24 cellular contexts compared by ENCODE assay signal in genomic region chr20:32139947-32140346, GRCh38. TPM values are rescaled to one million over a fixed set of nuclear protein-coding genes. Genes with fewer than 3 reads are reported as not detected.
DNase-seq lines count a peak whose midpoint lies in the region; ATAC-seq and TF ChIP-seq lines count a peak whose summit lies in the region.
"Had no signal": no experiment of that assay in that cellular context is flagged by ENCODE, and none has a peak within 500 bp of the region (broad histone marks: within the 10 kb centered on the region; RNA-seq: fewer than 3 reads in every experiment).

No MANE protein-coding gene starts in this region.

- no peaks in the 10 kb centered on the region for H3K9me3 ChIP-seq in esophagus squamous epithelium
- H3K9me3 ChIP-seq: left ventricle myocardium inferior, SJCRH30 had no signal

- TF ChIP-seq CTCF in endothelial cell (IDR thresholded peaks at IDR 0.05; ENCODE audit: unreplicated experiment) (no peak), esophagus squamous epithelium (IDR thresholded peaks at IDR 0.05) (no peak)

- no peaks in the 10 kb centered on the region for H3K27me3 ChIP-seq in esophagus squamous epithelium
- H3K27me3 ChIP-seq: hepatocyte, SJCRH30 had no signal

- TF ChIP-seq POLR2A in esophagus squamous epithelium (IDR thresholded peaks at IDR 0.05) = no peak

- no peak overlapping the region for H3K27ac ChIP-seq in caudate nucleus (ENCODE audit: low read depth, low read length)
- no peak overlapping the region for H3K27ac ChIP-seq in esophagus squamous epithelium
- H3K27ac ChIP-seq: GM23248, hepatocyte, left ventricle myocardium inferior, SJCRH30 had no signal

- no peaks in the 10 kb centered on the region for H3K9me3 Mint-ChIP-seq in endothelial cell (ENCODE audit: unreplicated experiment)
- H3K9me3 Mint-ChIP-seq: CD8-positive, alpha-beta T cell; mesothelial cell of epicardium; naive thymus-derived CD8-positive, alpha-beta T cell had no signal

- WGBS in esophagus squamous epithelium, 2 donors = 67 to 80% methylated on average over 3 of the region's 3 CpGs

- H3K4me3 ChIP-seq in esophagus squamous epithelium = no peak overlapping the region
- H3K4me3 ChIP-seq: GM23248, hepatocyte, left ventricle myocardium inferior, SJCRH30 had no signal

- intact Hi-C loops in left ventricle myocardium superior (cut with micrococcal nuclease) = no loop called here
- intact Hi-C loops in esophagus squamous epithelium (cut with DNase I) = no loop called here

- no peaks in the 10 kb centered on the region for H3K4me1 ChIP-seq in esophagus squamous epithelium
- H3K4me1 ChIP-seq: left ventricle myocardium inferior, SJCRH30 had no signal

- in situ Hi-C loops in Caki2 (cut with HindIII; ENCODE audit: low pct_unique_long_range_greater_than_20kb, low sequenced_read_pairs) = no loop called here

- DNase-seq in NCI-H2107 treated with DMSO at 0.1 percent for 48 hours (lab: John Stamatoyannopoulos, UW; ENCODE audit: unreplicated experiment) (peak; percentile 5), NCI-H2107 (lab: John Stamatoyannopoulos, UW) (no peak), Caki2 (ENCODE audit: low read depth) (peak; percentile 72), NCI-H345 (lab: John Stamatoyannopoulos, UW) (peak; percentile 88), endothelial cell (ENCODE audit: low spot score) (no peak), caudate nucleus (lab: John Stamatoyannopoulos, UW) (no peak), left ventricle myocardium superior (no peak), esophagus squamous epithelium (lab: John Stamatoyannopoulos, UW) (no peak)
- DNase-seq: activated CD4-positive, CD25-positive, alpha-beta regulatory T cell treated with anti-CD3 and anti-CD28 coated beads, Interleukin-2, amount 50 U/mL, for 72 hours; activated CD8-positive, alpha-beta T cell treated with anti-CD3 and anti-CD28 coated beads, Interleukin-2, amount 10 ng/mL, durations not matched to agents 7 days and 5 days; activated naive CD4-positive, alpha-beta T cell treated with anti-CD3 and anti-CD28 coated beads, Interleukin-2, amount 50 U/mL, for 16 hours; CD8-positive, alpha-beta T cell; effector CD8-positive, alpha-beta T cell; foreskin melanocyte; GDM1; GM23248; left ventricle myocardium inferior; naive thymus-derived CD8-positive, alpha-beta T cell; NCI-H524 treated with DMSO at 0.1 percent for 48 hours; SJCRH30 had no signal

- peaks cover 7% of the 10 kb centered on the region for H3K27me3 Mint-ChIP-seq in endothelial cell (ENCODE audit: unreplicated experiment)
- H3K27me3 Mint-ChIP-seq: naive thymus-derived CD8-positive, alpha-beta T cell had no signal

- peak overlapping the region; percentile 50 for H3K4me3 Mint-ChIP-seq in endothelial cell (ENCODE audit: unreplicated experiment)
- H3K4me3 Mint-ChIP-seq: activated CD8-positive, alpha-beta T cell treated with anti-CD3 and anti-CD28 coated beads, Interleukin-2, amount 10 ng/mL, durations not matched to agents 7 days and 5 days; CD8-positive, alpha-beta T cell; mesothelial cell of epicardium; naive thymus-derived CD8-positive, alpha-beta T cell had no signal

- H3K36me3 Mint-ChIP-seq in endothelial cell (ENCODE audit: low read depth, unreplicated experiment) = peaks cover 62% of the 10 kb centered on the region

- no peak for ATAC-seq in left ventricle myocardium superior
- ATAC-seq: activated CD8-positive, alpha-beta T cell treated with anti-CD3 and anti-CD28 coated beads, Interleukin-2, amount 10 ng/mL, durations not matched to agents 7 days and 5 days; CD8-positive, alpha-beta T cell; esophagus mucosa; naive thymus-derived CD8-positive, alpha-beta T cell; Panc1 had no signal

- peaks cover 43 to 98% (median 72%) of the 10 kb centered on the region in 3 donors for H3K36me3 ChIP-seq in esophagus squamous epithelium

- no peak overlapping the region for H3K27ac Mint-ChIP-seq in endothelial cell (ENCODE audit: unreplicated experiment)
- H3K27ac Mint-ChIP-seq: CD8-positive, alpha-beta T cell; mesothelial cell of epicardium had no signal

- no peaks in the 10 kb centered on the region for H3K4me1 Mint-ChIP-seq in endothelial cell (ENCODE audit: unreplicated experiment)
- H3K4me1 Mint-ChIP-seq: mesothelial cell of epicardium had no signal

RNA-seq across cellular contexts. Expression of gene TM9SF4, which starts 30.4 kb away (rescaled TPM):
- 7.4 and 13.1 TPM in 2 replicates for total RNA-seq in Caki2 (2014; rRNA removed; shearing (Covaris generic); ENCODE audit: low replicate concordance)
- total RNA-seq in endothelial cell (ENCODE audit: unreplicated experiment) = 46.0 TPM
- 25.6 TPM for total RNA-seq in left ventricle myocardium superior
- 10 to 100 TPM; 28.5 to 36.3 (median 32.1) TPM for total RNA-seq in esophagus squamous epithelium

Comparison
In these comparisons a context has a peak if more than half of its experiments do, and no peak if none do; other contexts are left out.
1. DNase-seq: peak in NCI-H2107 treated with DMSO at 0.1 percent for 48 hours (single experiment), Caki2 (single experiment) and NCI-H345 (single experiment); none in NCI-H2107 (single experiment), endothelial cell (single experiment), caudate nucleus (0 of 61), left ventricle myocardium superior (single experiment) and esophagus squamous epithelium (single experiment).